ENCODE assay signal across 35 cellular contexts in the genomic region with DNA sequence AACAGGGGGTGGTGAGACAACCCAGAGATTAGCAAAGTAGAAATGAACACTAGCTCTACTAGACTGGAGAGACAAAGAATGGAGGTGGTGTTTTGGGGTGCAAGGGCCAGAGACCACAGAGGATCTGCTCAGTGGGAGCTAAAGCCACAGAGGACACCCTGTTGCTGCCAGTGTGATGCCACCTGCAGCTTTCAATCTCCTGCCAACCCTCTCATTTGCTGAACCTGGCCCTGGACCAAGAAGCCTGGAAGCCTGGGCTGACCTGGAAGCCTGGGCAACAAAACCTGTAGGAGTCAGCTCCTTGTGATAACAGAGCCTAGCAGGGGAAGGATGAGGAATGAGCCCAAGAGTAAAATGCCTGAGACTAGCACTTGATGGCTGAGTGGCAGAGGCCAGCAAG.
"Had no signal": no experiment of that assay in that cellular context is flagged by ENCODE, and none has a peak within 500 bp of the region (broad histone marks: within the 10 kb centered on the region; RNA-seq: fewer than 3 reads in every experiment).

No MANE protein-coding gene starts in this region.

- H3K4me1 Mint-ChIP-seq: activated B cell treated with CpG ODN at 0.5 μM for 24 hours, brain had no signal

- H3K27ac Mint-ChIP-seq: activated B cell treated with CpG ODN at 0.5 μM for 24 hours; activated CD4-positive, alpha-beta memory T cell treated with anti-CD3 and anti-CD28 coated beads, Interleukin-2, amount 10 ng/mL, durations not matched to agents 7 days and 5 days; activated CD4-positive, alpha-beta T cell treated with anti-CD3 and anti-CD28 coated beads for 36 hours; activated CD4-positive, alpha-beta T cell treated with anti-CD3 and anti-CD28 coated beads, Interleukin-2, amount 10 ng/mL, durations not matched to agents 7 days and 5 days; activated naive CD4-positive, alpha-beta T cell treated with anti-CD3 and anti-CD28 coated beads, Interleukin-2, amount 10 ng/mL, durations not matched to agents 7 days and 5 days; activated naive CD4-positive, alpha-beta T cell treated with anti-CD3 and anti-CD28 coated beads, Interleukin-2, amount 50 U/mL, for 72 hours; activated naive CD8-positive, alpha-beta T cell treated with anti-CD3 and anti-CD28 coated beads, Interleukin-2, amount 10 ng/mL, durations not matched to agents 7 days and 5 days; activated T-cell treated with anti-CD3 and anti-CD28 coated beads, Interleukin-2, amount 50 U/mL, for 24 hours; activated T-cell treated with anti-CD3 and anti-CD28 coated beads, Interleukin-2, amount 50 U/mL, for 72 hours; brain; dendritic cell treated with granulocyte-macrophage colony-stimulating factor and Interleukin-4, amounts not matched to agents 40 ng/mL and 50 ng/mL, for 4 days; effector memory CD8-positive, alpha-beta T cell; T-helper 1 cell treated with Interleukin-12 subunit alpha and Interleukin-12 subunit beta and Interleukin-4 antibody, amounts not matched to agents 30 μg/mL and 1 μg/mL, for 36 hours had no signal

- H3K4me3 ChIP-seq: ascending aorta, breast epithelium, cardiac muscle cell, coronary artery, dorsolateral prefrontal cortex, esophagus squamous epithelium, gastroesophageal sphincter, heart right ventricle, hepatocyte had no signal

- H3K4me3 Mint-ChIP-seq: activated B cell treated with CpG ODN at 0.5 μM for 24 hours; activated CD4-positive, alpha-beta memory T cell treated with anti-CD3 and anti-CD28 coated beads, Interleukin-2, amount 10 ng/mL, durations not matched to agents 7 days and 5 days; activated CD4-positive, alpha-beta T cell treated with anti-CD3 and anti-CD28 coated beads for 36 hours; activated CD4-positive, alpha-beta T cell treated with anti-CD3 and anti-CD28 coated beads, Interleukin-2, amount 10 ng/mL, durations not matched to agents 7 days and 5 days; activated naive CD4-positive, alpha-beta T cell treated with anti-CD3 and anti-CD28 coated beads, Interleukin-2, amount 10 ng/mL, durations not matched to agents 7 days and 5 days; activated naive CD8-positive, alpha-beta T cell treated with anti-CD3 and anti-CD28 coated beads, Interleukin-2, amount 10 ng/mL, durations not matched to agents 7 days and 5 days; activated T-cell treated with anti-CD3 and anti-CD28 coated beads, Interleukin-2, amount 50 U/mL, for 24 hours; activated T-cell treated with anti-CD3 and anti-CD28 coated beads, Interleukin-2, amount 50 U/mL, for 72 hours; brain; dendritic cell treated with granulocyte-macrophage colony-stimulating factor and Interleukin-4, amounts not matched to agents 40 ng/mL and 50 ng/mL, for 4 days; effector memory CD8-positive, alpha-beta T cell; T-helper 1 cell treated with Interleukin-12 subunit alpha and Interleukin-12 subunit beta and Interleukin-4 antibody, amounts not matched to agents 30 μg/mL and 1 μg/mL, for 36 hours had no signal

- H3K36me3 ChIP-seq: ascending aorta, breast epithelium, cardiac muscle cell, esophagus squamous epithelium, gastroesophageal sphincter, heart right ventricle, WERI-Rb-1 had no signal

- ATAC-seq: activated CD4-positive, alpha-beta T cell treated with anti-CD3 and anti-CD28 coated beads for 36 hours; activated naive CD4-positive, alpha-beta T cell treated with anti-CD3 and anti-CD28 coated beads, Interleukin-2, amount 50 U/mL, for 72 hours; activated T-cell treated with anti-CD3 and anti-CD28 coated beads, Interleukin-2, amount 50 U/mL, for 72 hours; effector memory CD8-positive, alpha-beta T cell; gastroesophageal sphincter; heart right ventricle had no signal

- H3K27ac ChIP-seq: ascending aorta, breast epithelium, cardiac muscle cell, coronary artery, dorsolateral prefrontal cortex, esophagus squamous epithelium, gastroesophageal sphincter, heart right ventricle, hepatocyte, WERI-Rb-1 had no signal

- H3K4me1 ChIP-seq: ascending aorta, breast epithelium, esophagus squamous epithelium, gastroesophageal sphincter had no signal

- H3K27me3 ChIP-seq: ascending aorta, breast epithelium, cardiac muscle cell, dorsolateral prefrontal cortex, esophagus squamous epithelium, gastroesophageal sphincter, hepatocyte had no signal

- DNase-seq: activated B cell treated with CpG ODN at 0.5 μM for 24 hours; activated CD4-positive, alpha-beta memory T cell treated with anti-CD3 and anti-CD28 coated beads, Interleukin-2, amount 10 ng/mL, durations not matched to agents 7 days and 5 days; activated CD4-positive, alpha-beta T cell treated with anti-CD3 and anti-CD28 coated beads for 36 hours; activated CD4-positive, alpha-beta T cell treated with anti-CD3 and anti-CD28 coated beads, Interleukin-2, amount 10 ng/mL, durations not matched to agents 7 days and 5 days; activated CD4-positive, alpha-beta T cell treated with anti-CD3 and anti-CD28 coated beads, Interleukin-2, amount 50 U/mL, for 4 hours; activated CD4-positive, CD25-positive, alpha-beta regulatory T cell treated with anti-CD3 and anti-CD28 coated beads, Interleukin-2, amount 50 U/mL, for 72 hours; activated CD8-positive, alpha-beta memory T cell treated with anti-CD3 and anti-CD28 coated beads, Interleukin-2, amount 50 U/mL, for 48 hours; activated gamma-delta T cell; activated naive CD4-positive, alpha-beta T cell; activated naive CD4-positive, alpha-beta T cell treated with anti-CD3 and anti-CD28 coated beads, Interleukin-2, amount 10 ng/mL, durations not matched to agents 7 days and 5 days; activated naive CD8-positive, alpha-beta T cell treated with anti-CD3 and anti-CD28 coated beads, Interleukin-2, amount 10 ng/mL, durations not matched to agents 7 days and 5 days; activated T-cell treated with anti-CD3 and anti-CD28 coated beads for 4 hours; activated T-cell treated with anti-CD3 and anti-CD28 coated beads, Interleukin-2, amount 50 U/mL, for 24 hours; activated T-cell treated with anti-CD3 and anti-CD28 coated beads, Interleukin-2, amount 50 U/mL, for 72 hours; central memory CD4-positive, alpha-beta T cell; cerebellar nuclear complex; dorsolateral prefrontal cortex; effector CD4-positive, alpha-beta T cell; effector memory CD8-positive, alpha-beta T cell; erythroblast; esophagus squamous epithelium; foreskin melanocyte; heart right ventricle; T1000; WERI-Rb-1 had no signal

- H3K27me3 Mint-ChIP-seq: activated B cell treated with CpG ODN at 0.5 μM for 24 hours; activated CD4-positive, alpha-beta T cell treated with anti-CD3 and anti-CD28 coated beads for 36 hours; activated naive CD8-positive, alpha-beta T cell treated with anti-CD3 and anti-CD28 coated beads, Interleukin-2, amount 10 ng/mL, durations not matched to agents 7 days and 5 days; activated T-cell treated with anti-CD3 and anti-CD28 coated beads, Interleukin-2, amount 50 U/mL, for 24 hours; brain; effector memory CD8-positive, alpha-beta T cell had no signal

- H3K36me3 Mint-ChIP-seq: activated naive CD4-positive, alpha-beta T cell treated with anti-CD3 and anti-CD28 coated beads, Interleukin-2, amount 10 ng/mL, durations not matched to agents 7 days and 5 days; activated naive CD4-positive, alpha-beta T cell treated with anti-CD3 and anti-CD28 coated beads, Interleukin-2, amount 50 U/mL, for 72 hours; activated naive CD8-positive, alpha-beta T cell treated with anti-CD3 and anti-CD28 coated beads, Interleukin-2, amount 10 ng/mL, durations not matched to agents 7 days and 5 days; brain had no signal

- H3K9me3 ChIP-seq: ascending aorta, breast epithelium, esophagus squamous epithelium, gastroesophageal sphincter, heart right ventricle had no signal

- H3K9me3 Mint-ChIP-seq: activated B cell treated with CpG ODN at 0.5 μM for 24 hours; activated naive CD4-positive, alpha-beta T cell treated with anti-CD3 and anti-CD28 coated beads, Interleukin-2, amount 10 ng/mL, durations not matched to agents 7 days and 5 days; activated naive CD8-positive, alpha-beta T cell treated with anti-CD3 and anti-CD28 coated beads, Interleukin-2, amount 10 ng/mL, durations not matched to agents 7 days and 5 days; activated T-cell treated with anti-CD3 and anti-CD28 coated beads, Interleukin-2, amount 50 U/mL, for 24 hours; activated T-cell treated with anti-CD3 and anti-CD28 coated beads, Interleukin-2, amount 50 U/mL, for 72 hours; brain; dendritic cell treated with granulocyte-macrophage colony-stimulating factor and Interleukin-4, amounts not matched to agents 40 ng/mL and 50 ng/mL, for 4 days; effector memory CD8-positive, alpha-beta T cell had no signal
